ENCODE assay signal across 23 cellular contexts in the genomic region with DNA sequence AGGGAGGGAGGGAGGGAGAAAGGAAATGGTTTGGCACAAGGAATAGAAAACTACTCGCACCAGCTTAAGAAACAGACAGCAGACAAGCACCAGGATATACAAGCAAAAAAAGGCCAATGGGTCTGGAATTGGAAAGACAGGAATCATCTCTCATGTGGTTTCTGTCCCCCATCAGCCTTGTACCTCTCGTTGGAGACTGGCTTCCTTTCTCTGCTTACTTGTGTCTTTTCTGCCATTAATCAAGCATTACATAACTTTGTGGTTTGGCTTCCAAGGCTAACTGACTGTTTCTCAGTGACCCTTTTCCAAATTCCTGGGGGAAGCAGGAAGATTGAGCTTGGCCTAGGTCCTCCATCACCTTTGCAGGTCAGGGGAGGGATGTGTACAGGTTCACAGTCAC. TPM values are rescaled to one million over a fixed set of nuclear protein-coding genes. Genes with fewer than 3 reads are reported as not detected.
DNase-seq lines count a peak whose midpoint lies in the region; ATAC-seq and TF ChIP-seq lines count a peak whose summit lies in the region.
"Had no signal": no experiment of that assay in that cellular context is flagged by ENCODE, and none has a peak within 500 bp of the region (broad histone marks: within the 10 kb centered on the region; RNA-seq: fewer than 3 reads in every experiment).

No MANE protein-coding gene starts in this region.

- no peak for TF ChIP-seq POLR2A in IMR-90 (IDR thresholded peaks at IDR 0.05; ENCODE audit: low read depth, low read length)

- H2BK15ac ChIP-seq in IMR-90 (ENCODE audit: low read depth, low read length): no peak overlapping the region

- H4K5ac ChIP-seq in IMR-90 (ENCODE audit: low read depth, low read length): no peak overlapping the region

- no peak overlapping the region for H4K8ac ChIP-seq in IMR-90 (ENCODE audit: low read depth in 2 of 2, low read length in 2 of 2)

- no peak overlapping the region; the same call in 1 of the 2 replicates for H2BK120ac ChIP-seq in IMR-90 (ENCODE audit: low read depth, low read length)

- 17% methylated on average over 1 of the region's 2 CpGs; no CpG with 5 or more reads in 1 of the 2 experiments for WGBS in IMR-90 (ENCODE audit: extremely low coverage in 2 of 2, insufficient read length in 1 of 2), 2 experiments

- H3K4me2 ChIP-seq in IMR-90 (ENCODE audit: low read depth, low read length) (no peak overlapping the region), osteoblast (ENCODE audit: insufficient read depth, low read length) (peak overlapping the region; percentile 34)

- no peak overlapping the region for H3K18ac ChIP-seq in IMR-90 (ENCODE audit: low read depth, low read length)

- no peaks in the 10 kb centered on the region for H3K9me1 ChIP-seq in IMR-90 (ENCODE audit: insufficient read depth, low read length)

- H3K56ac ChIP-seq in IMR-90 (ENCODE audit: extremely low read depth, insufficient read depth, low read length): no peak overlapping the region

- peak overlapping the region; percentile 87 for H2AK5ac ChIP-seq in IMR-90 (ENCODE audit: low read depth, low read length)

- H3K9me3 ChIP-seq in IMR-90 (ENCODE audit: control insufficient read depth, insufficient read depth, low read length) (no peaks in the 10 kb centered on the region), osteoblast (ENCODE audit: low read depth, low read length) (no peaks in the 10 kb centered on the region)
- H3K9me3 ChIP-seq: lower lobe of right lung, prostate gland, suprapubic skin, uterus had no signal

- H3K4me1 ChIP-seq in IMR-90 (ENCODE audit: control insufficient read depth, insufficient read depth, low read length) (peaks cover 4% of the 10 kb centered on the region; the same call in 1 of the 2 replicates), osteoblast (ENCODE audit: insufficient read depth, low read length) (peaks cover 3% of the 10 kb centered on the region)
- H3K4me1 ChIP-seq: lower lobe of right lung, prostate gland, suprapubic skin, uterus had no signal

- ATAC-seq in IMR-90 (ENCODE audit: low read depth): no peak
- ATAC-seq in GM18502 (IDR thresholded peaks at IDR 0.05; ENCODE audit: poor library complexity, unreplicated experiment): no peak
- ATAC-seq: activated CD4-positive, alpha-beta T cell treated with anti-CD3 and anti-CD28 coated beads for 36 hours; activated T-cell treated with anti-CD3 and anti-CD28 coated beads, Interleukin-2, amount 50 U/mL, for 72 hours; lower lobe of right lung had no signal

- no peaks in the 10 kb centered on the region for H3K79me2 ChIP-seq in osteoblast (ENCODE audit: insufficient read depth, low read length)

- no peak overlapping the region for H2AK9ac ChIP-seq in IMR-90 (replicated peaks; ENCODE audit: low read depth, low read length, poor library complexity)

- POLR2A ChIA-PET in IMR-90 (lab: Charles Lee; ENCODE audit: unreplicated experiment): no interaction called here

- no peak for TF ChIP-seq RAD21 in IMR-90 (IDR thresholded peaks at IDR 0.05; ENCODE audit: low read length)

- in situ Hi-C loops in IMR-90 (cut with MboI; ENCODE audit: low sequenced_read_pairs) (no loop called here), G401 (cut with HindIII; ENCODE audit: low sequenced_read_pairs) (no loop called here)

- intact Hi-C loops in IMR-90 (cut with micrococcal nuclease): no loop called here

- DNase-seq in EL: peak; percentile 16
- no peak for DNase-seq in IMR-90
- peak; percentile 18 for DNase-seq in astrocyte of the hippocampus (ENCODE audit: low read depth, low spot score)
- no peak for DNase-seq in osteoblast (ENCODE audit: insufficient read length, low spot score, missing footprints)
- DNase-seq in G401 (ENCODE audit: low spot score): no peak
- no peak for DNase-seq in 8988T
- DNase-seq: activated CD4-positive, alpha-beta T cell treated with anti-CD3 and anti-CD28 coated beads for 36 hours; activated naive CD4-positive, alpha-beta T cell treated with anti-CD3 and anti-CD28 coated beads, Interleukin-2, amount 10 ng/mL, durations not matched to agents 7 days and 5 days; activated T-cell treated with anti-CD3 and anti-CD28 coated beads, Interleukin-2, amount 50 U/mL, for 72 hours; aorta; cerebellar nuclear complex; foreskin melanocyte; islet precursor cell; lower lobe of right lung; NCI-H1694; NCI-H2171 treated with DMSO at 0.1 percent for 48 hours; NCI-H69; stimulated activated CD4-positive, alpha-beta T cell treated with anti-CD3 and anti-CD28 coated beads, Interleukin-1b, Interleukin-23, amount 100 ng/mL, for 48 hours; T-helper 1 cell; uterus had no signal

- dilution Hi-C loops in IMR-90 (cut with HindIII; ENCODE audit: low sequenced_read_pairs, unreplicated experiment): no loop called here

- no peak overlapping the region for H3K4ac ChIP-seq in IMR-90 (ENCODE audit: low read depth, low read length)

- H3K27ac ChIP-seq in IMR-90 (ENCODE audit: insufficient read depth, low read length): no peak overlapping the region
- H3K27ac ChIP-seq in osteoblast (ENCODE audit: low read depth, low read length): no peak overlapping the region
- H3K27ac ChIP-seq: lower lobe of right lung, prostate gland, suprapubic skin, uterus had no signal

- no peaks in the 10 kb centered on the region for H3K36me3 ChIP-seq in IMR-90 (ENCODE audit: control insufficient read depth, insufficient read depth, low read length)
- H3K36me3 ChIP-seq in osteoblast (ENCODE audit: insufficient read depth, low read length): no peaks in the 10 kb centered on the region
- H3K36me3 ChIP-seq: lower lobe of right lung, prostate gland, suprapubic skin, uterus had no signal

- CTCF ChIA-PET in IMR-90 (lab: Yijun Ruan, JAX): no interaction called here

- no peak overlapping the region for H4K91ac ChIP-seq in IMR-90 (ENCODE audit: insufficient read depth, low read depth, low read length)

- no peak overlapping the region for H2BK20ac ChIP-seq in IMR-90 (ENCODE audit: low read depth, low read length)

- no peak overlapping the region for H3K23ac ChIP-seq in IMR-90 (ENCODE audit: low read depth, low read length)

- H3K14ac ChIP-seq in IMR-90 (replicated peaks; ENCODE audit: low read depth, low read length): no peak overlapping the region

- no peak overlapping the region for H3K9ac ChIP-seq in IMR-90 (ENCODE audit: low read depth, low read length)

- H2AFZ ChIP-seq in IMR-90 (replicated peaks; ENCODE audit: low read length, poor library complexity): peak overlapping the region; percentile 56
- H2AFZ ChIP-seq in osteoblast (ENCODE audit: low read length): peak overlapping the region; percentile 69

- no peak for TF ChIP-seq CTCF in IMR-90 (conservative IDR thresholded peaks at IDR 0.05; ENCODE audit: low read depth, low read length)
- no peak for TF ChIP-seq CTCF in osteoblast (IDR thresholded peaks at IDR 0.05; ENCODE audit: extremely low read depth, low read depth, low read length)

- no TSS peak for BruUV-seq in IMR-90 (replicated peaks; lab: Mats Ljungman, UMichigan)

- H3K27me3 ChIP-seq in IMR-90 (ENCODE audit: control insufficient read depth, insufficient read depth, low read length): no peaks in the 10 kb centered on the region
- H3K27me3 ChIP-seq in osteoblast (ENCODE audit: insufficient read depth, low read length): no peaks in the 10 kb centered on the region
- H3K27me3 ChIP-seq: suprapubic skin, uterus had no signal

- H3K4me3 ChIP-seq in IMR-90 (ENCODE audit: insufficient read depth, low read depth, low read length) (no peak overlapping the region), osteoblast (ENCODE audit: insufficient read depth, low read length) (no peak overlapping the region)
- H3K4me3 ChIP-seq: lower lobe of right lung, prostate gland, suprapubic skin, uterus had no signal

- H4K20me1 ChIP-seq in IMR-90 (ENCODE audit: insufficient read depth, low read length) (no peaks in the 10 kb centered on the region), osteoblast (ENCODE audit: insufficient read depth, low read length) (no peaks in the 10 kb centered on the region)

- no peaks in the 10 kb centered on the region for H3K79me1 ChIP-seq in IMR-90 (ENCODE audit: low read depth in 1 of 2, low read length in 2 of 2)

- H2BK5ac ChIP-seq in IMR-90 (ENCODE audit: low read depth, low read length, poor library complexity, severe bottlenecking): no peak overlapping the region

TF ChIP-seq in IMR-90, 13 proteins besides CTCF, POLR2A, EP300 and RAD21:
- TF ChIP-seq RFX5 (IDR thresholded peaks at IDR 0.05; ENCODE audit: low read depth, low read length): no peak
- no peak for TF ChIP-seq CEBPB (IDR thresholded peaks at IDR 0.05; ENCODE audit: low read depth, low read length)

RNA-seq across cellular contexts. Expression of gene RALGPS2, which starts 11.8 kb away (rescaled TPM):
- total RNA-seq in IMR-90 (2012; rRNA removed) (97.8 and 148 TPM in 2 replicates), osteoblast (40.2 and 48.0 TPM in 2 replicates)
- polyA plus RNA-seq in IMR-90 (2012; rRNA removed): 9.7 and 13.8 TPM in 2 replicates
- 3.7 and 5.6 TPM in 2 replicates for polyA plus RNA-seq in IMR-90 (2012; cell fraction: cytosol; rRNA removed)
- polyA plus RNA-seq in IMR-90 (2012; cell fraction: nucleus; rRNA removed; ENCODE audit: low replicate concordance): 5.6 and 27.7 TPM in 2 replicates
- total RNA-seq in G401 (2014; rRNA removed; shearing (Covaris generic)): 11.9 and 16.0 TPM in 2 replicates

Comparison
In these comparisons a context has a peak if more than half of its experiments do, and no peak if none do; other contexts are left out.
1. DNase-seq: peak in EL (single experiment) and astrocyte of the hippocampus (single experiment); none in IMR-90 (single experiment), osteoblast (single experiment), G401 (single experiment) and 8988T (single experiment).